Comparison of ENCODE assay signal across 13 cellular contexts in the genomic region with DNA sequence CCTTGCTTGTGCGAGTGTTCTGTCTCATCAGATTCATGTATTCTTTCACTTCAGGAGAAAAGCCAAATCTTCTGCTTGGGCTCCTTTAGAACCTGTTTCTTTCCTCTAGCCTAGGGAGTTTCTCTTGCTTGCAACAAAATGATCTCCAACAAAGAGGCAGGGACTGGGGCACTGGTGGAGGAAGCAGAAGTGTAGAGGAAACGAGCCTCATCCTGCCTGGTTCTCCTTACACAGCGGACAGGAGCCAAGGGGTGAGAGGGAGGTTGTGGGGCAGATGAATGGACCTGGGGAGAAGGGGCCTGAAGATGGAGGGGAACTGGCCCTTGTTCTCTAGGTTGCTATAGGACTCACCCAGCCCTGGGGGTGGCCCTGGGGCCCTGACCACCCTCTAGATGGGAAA.
DNase-seq lines count a peak whose midpoint lies in the region; ATAC-seq and TF ChIP-seq lines count a peak whose summit lies in the region.
"Had no signal": no experiment of that assay in that cellular context is flagged by ENCODE, and none has a peak within 500 bp of the region (broad histone marks: within the 10 kb centered on the region; RNA-seq: fewer than 3 reads in every experiment).

No MANE protein-coding gene starts in this region.

- TF ChIP-seq POLR2A in breast epithelium (IDR thresholded peaks at IDR 0.05) (no peak), heart left ventricle (IDR thresholded peaks at IDR 0.05) (no peak)

- H3K36me3 ChIP-seq in breast epithelium (no peaks in the 10 kb centered on the region), heart left ventricle (peaks cover 0 to 8% (median 0%) of the 10 kb centered on the region in 9 donors), neural progenitor cell (no peaks in the 10 kb centered on the region), aorta (ENCODE audit: control insufficient read depth in 1 of 2, insufficient read depth in 2 of 2, low read length in 1 of 2) (no peaks in the 10 kb centered on the region)
- H3K36me3 ChIP-seq: brain microvascular endothelial cell had no signal

- peak in 3 of 4 donors; percentile 38 to 62 (median 41) for ATAC-seq in heart left ventricle
- ATAC-seq in aorta (ENCODE audit: low FRiP score): peak; percentile 34
- ATAC-seq in GM18907 (IDR thresholded peaks at IDR 0.05; ENCODE audit: unreplicated experiment): no peak

- H3K9me3 ChIP-seq in breast epithelium: no peaks in the 10 kb centered on the region
- H3K9me3 ChIP-seq in heart left ventricle: no peaks in the 10 kb centered on the region
- H3K9me3 ChIP-seq in neural progenitor cell (ENCODE audit: low read depth): no peaks in the 10 kb centered on the region
- no peaks in the 10 kb centered on the region for H3K9me3 ChIP-seq in aorta (ENCODE audit: control insufficient read depth, low read length)

- WGBS in heart left ventricle, 4 donors: 59 to 72% (median 61%) methylated on average over 3 of the region's 3 CpGs
- WGBS in aorta, 2 donors: 47 to 50% methylated on average over 3 of the region's 3 CpGs

- H3K9me3 Mint-ChIP-seq in MCF 10A (ENCODE audit: unreplicated experiment) (no peaks in the 10 kb centered on the region), neural progenitor cell (no peaks in the 10 kb centered on the region)
- H3K9me3 Mint-ChIP-seq: activated B cell treated with CpG ODN at 0.5 μM for 24 hours had no signal

- peak overlapping the region; percentile 57 for H2AFZ ChIP-seq in neural progenitor cell (replicated peaks)

- H3K4me2 ChIP-seq in neural progenitor cell: no peak overlapping the region

- no peaks in the 10 kb centered on the region for H3K79me2 ChIP-seq in neural progenitor cell (ENCODE audit: low read depth)

- H4K20me1 ChIP-seq in neural progenitor cell (ENCODE audit: low read depth): no peaks in the 10 kb centered on the region

- H3K36me3 Mint-ChIP-seq in MCF 10A (ENCODE audit: insufficient read depth, unreplicated experiment) (no peaks in the 10 kb centered on the region), neural progenitor cell (no peaks in the 10 kb centered on the region)

- H3K27me3 ChIP-seq in breast epithelium: no peaks in the 10 kb centered on the region
- no peaks in the 10 kb centered on the region for H3K27me3 ChIP-seq in heart left ventricle
- no peaks in the 10 kb centered on the region for H3K27me3 ChIP-seq in neural progenitor cell
- no peaks in the 10 kb centered on the region for H3K27me3 ChIP-seq in aorta (ENCODE audit: control insufficient read depth in 1 of 2, insufficient read depth in 2 of 2, low read length in 1 of 2)
- H3K27me3 ChIP-seq: brain microvascular endothelial cell had no signal

- H3K27me3 Mint-ChIP-seq in MCF 10A (ENCODE audit: insufficient read depth, unreplicated experiment) (no peaks in the 10 kb centered on the region), neural progenitor cell (ENCODE audit: insufficient read depth, low read depth) (peaks cover 2% of the 10 kb centered on the region)
- H3K27me3 Mint-ChIP-seq: activated B cell treated with CpG ODN at 0.5 μM for 24 hours had no signal

- no peaks in the 10 kb centered on the region for H3F3A ChIP-seq in neural progenitor cell (ENCODE audit: low read depth)

- peak overlapping the region in 1 of 2 donors; percentile 29 for H3K27ac ChIP-seq in breast epithelium
- H3K27ac ChIP-seq in heart left ventricle: peak overlapping the region in 2 of 12 donors; percentile 21 to 73
- H3K27ac ChIP-seq in neural progenitor cell: no peak overlapping the region
- peak overlapping the region in 1 of 2 donors; percentile 14 for H3K27ac ChIP-seq in aorta (ENCODE audit: low read depth in 1 of 2, low read length in 2 of 2)
- H3K27ac ChIP-seq: brain microvascular endothelial cell had no signal

- H3K4me1 ChIP-seq in breast epithelium: no peaks in the 10 kb centered on the region
- peaks cover 0 to 36% (median 5%) of the 10 kb centered on the region in 12 donors for H3K4me1 ChIP-seq in heart left ventricle
- no peaks in the 10 kb centered on the region for H3K4me1 ChIP-seq in neural progenitor cell
- no peaks in the 10 kb centered on the region for H3K4me1 ChIP-seq in aorta (ENCODE audit: control insufficient read depth in 1 of 2, insufficient read depth in 2 of 2, low read length in 2 of 2)

- H3K27ac Mint-ChIP-seq in MCF 10A (ENCODE audit: low read depth, unreplicated experiment) (no peak overlapping the region), neural progenitor cell (peak overlapping the region; percentile 60)
- H3K27ac Mint-ChIP-seq: activated B cell treated with CpG ODN at 0.5 μM for 24 hours had no signal

- H3K4me1 Mint-ChIP-seq in MCF 10A (ENCODE audit: insufficient read depth, unreplicated experiment): peaks cover 6% of the 10 kb centered on the region
- H3K4me1 Mint-ChIP-seq in neural progenitor cell: peaks cover 2% of the 10 kb centered on the region

- H3K9ac ChIP-seq in neural progenitor cell: no peak overlapping the region

- BruUV-seq in MCF 10A (replicated peaks; lab: Mats Ljungman, UMichigan): no TSS peak

- TF ChIP-seq CTCF in breast epithelium (IDR thresholded peaks at IDR 0.05) (no peak), MCF 10A (IDR thresholded peaks at IDR 0.05; ENCODE audit: unreplicated experiment) (no peak), heart left ventricle (IDR thresholded peaks at IDR 0.05) (no peak), neural progenitor cell (IDR thresholded peaks at IDR 0.05) (no peak)

- H3K4me3 ChIP-seq in breast epithelium (peak overlapping the region; percentile 23 to 32 (median 24)), heart left ventricle (no peak overlapping the region), neural progenitor cell (no peak overlapping the region), aorta (ENCODE audit: low read length in 2 of 2) (no peak overlapping the region)

- H3K4me3 Mint-ChIP-seq in MCF 10A (ENCODE audit: unreplicated experiment): no peak overlapping the region
- H3K4me3 Mint-ChIP-seq in neural progenitor cell: no peak overlapping the region
- H3K4me3 Mint-ChIP-seq: activated B cell treated with CpG ODN at 0.5 μM for 24 hours had no signal

- intact Hi-C loops in breast epithelium (cut with DNase I; ENCODE audit: low total_unique reads): no loop called here
- intact Hi-C loops in MCF 10A (cut with micrococcal nuclease): no loop called here
- intact Hi-C loops in heart left ventricle (cut with DNase I): no loop called here
- intact Hi-C loops in aorta (cut with DNase I): no loop called here

- DNase-seq in breast epithelium (ENCODE audit: low spot score in 2 of 2) (no peak), MCF 10A (ENCODE audit: unreplicated experiment) (no peak), heart left ventricle (no peak), neural progenitor cell (ENCODE audit: low spot score) (no peak), aorta (no peak), OCI-M2 (lab: John Stamatoyannopoulos, UW; ENCODE audit: unreplicated experiment) (no peak), SHP77 treated with DMSO at 0.1 percent for 48 hours (lab: John Stamatoyannopoulos, UW) (no peak)
- DNase-seq: activated B cell treated with CpG ODN at 0.5 μM for 24 hours; activated gamma-delta T cell treated with Interleukin-2 at 50 U/mL for 16 hours; brain microvascular endothelial cell; effector CD4-positive, alpha-beta T cell; GF-D8 had no signal

- POLR2A ChIA-PET in MCF 10A (lab: Yijun Ruan, JAX): no interaction called here

- CTCF ChIA-PET in MCF 10A (lab: Yijun Ruan, JAX): interaction anchor here (1.2 to 1.6 kb wide), 2 partner anchors 12 to 541 kb away, joined by 5 to 10 read pairs; no protein-coding TSS in a partner anchor

Comparison
In these comparisons a context has a peak if more than half of its experiments do, and no peak if none do; other contexts are left out.
1. H3K4me3 ChIP-seq: peak in breast epithelium (3 of 3); none in heart left ventricle (0 of 12), neural progenitor cell (single experiment) and aorta (0 of 2).